Comparison of ENCODE assay signal across 1 cellular context in genomic region chr19:49496574-49497008, GRCh38.
TF ChIP-seq lines count a peak whose summit lies in the region.

No MANE protein-coding gene starts in this region.

TF ChIP-seq in K562, 482 proteins besides CTCF, POLR2A, EP300 and RAD21 (continues in another document):
- TF ChIP-seq SIN3A (IDR thresholded peaks at IDR 0.05; ENCODE audit: borderline replicate concordance in 2 of 2, control insufficient read depth in 1 of 2, low read depth in 2 of 2, low read length in 2 of 2) (peak in 1 of 2 experiments; percentile 73; a peak in 1 of 4 replicates), ZNF197 (CRISPR knock-in tag; IDR thresholded peaks at IDR 0.05; ENCODE audit: low read depth) (no peak), HEY1 (CRISPR knock-in tag; IDR thresholded peaks at IDR 0.05; ENCODE audit: borderline replicate concordance) (no peak), CHD7 (IDR thresholded peaks at IDR 0.05; ENCODE audit: low read depth, low read length) (no peak), THRB (CRISPR knock-in tag; conservative IDR thresholded peaks at IDR 0.05) (no peak), CHD1 (IDR thresholded peaks at IDR 0.05; ENCODE audit: low read length) (peak; percentile 97), LCOR (CRISPR knock-in tag; IDR thresholded peaks at IDR 0.05) (no peak), LEF1 (IDR thresholded peaks at IDR 0.05) (0 out of 2 replicates have a peak, but pooled peaks have one; percentile 13), AFF1 (IDR thresholded peaks at IDR 0.05; ENCODE audit: low read depth in 1 of 2, partially characterized antibody in 2 of 2) (peak in 1 of 2 experiments; percentile 21), ZBTB33 (CRISPR knock-in tag; IDR thresholded peaks at IDR 0.05) (no peak), MLLT1 (IDR thresholded peaks at IDR 0.05) (peak in 1 of 2 experiments; percentile 16; a peak in 1 of 4 replicates), BRD9 (IDR thresholded peaks at IDR 0.05; ENCODE audit: low read depth, partially characterized antibody) (peak; percentile 53), BRD4 (IDR thresholded peaks at IDR 0.05) (peak; percentile 46; the same call in 1 of the 2 replicates), GABPA (tag; conservative IDR thresholded peaks at IDR 0.05; ENCODE audit: low read depth) (peak; percentile 77; the same call in 1 of the 2 replicates), ELF1 (tag; IDR thresholded peaks at IDR 0.05) (peak; percentile 52; the same call in 1 of the 2 replicates), PPARD (CRISPR knock-in tag; IDR thresholded peaks at IDR 0.05) (no peak), KAT7 (CRISPR knock-in tag; IDR thresholded peaks at IDR 0.05; ENCODE audit: borderline replicate concordance) (0 out of 2 replicates have a peak, but pooled peaks have one; percentile 22), ARID3A (IDR thresholded peaks at IDR 0.05; ENCODE audit: borderline replicate concordance, low read depth, low read length) (0 out of 2 replicates have a peak, but pooled peaks have one; percentile 33), E2F8 (IDR thresholded peaks at IDR 0.05; ENCODE audit: low read depth, partially characterized antibody) (peak; percentile 59), FOXM1 (IDR thresholded peaks at IDR 0.05; ENCODE audit: low read depth) (no peak), FOXM1 (CRISPR knock-in tag; IDR thresholded peaks at IDR 0.05; ENCODE audit: low read depth) (no peak), BCL6 (CRISPR knock-in tag; IDR thresholded peaks at IDR 0.05) (no peak), ZBED1 (IDR thresholded peaks at IDR 0.05) (no peak)
